ENCODE assay signal across 23 cellular contexts in genomic region chr16:10931133-10931532, GRCh38. TPM values are rescaled to one million over a fixed set of nuclear protein-coding genes. Genes with fewer than 3 reads are reported as not detected.
"Had no signal": no experiment of that assay in that cellular context is flagged by ENCODE, and none has a peak within 500 bp of the region (broad histone marks: within the 10 kb centered on the region; RNA-seq: fewer than 3 reads in every experiment).

No MANE protein-coding gene starts in this region.

- ATAC-seq: activated CD8-positive, alpha-beta T cell treated with anti-CD3 and anti-CD28 coated beads, Interleukin-2, amount 10 ng/mL, durations not matched to agents 7 days and 5 days; activated naive CD4-positive, alpha-beta T cell treated with anti-CD3 and anti-CD28 coated beads, Interleukin-2, amount 50 U/mL, for 72 hours; left lobe of liver; naive thymus-derived CD4-positive, alpha-beta T cell; stimulated activated naive CD8-positive, alpha-beta T cell treated with anti-CD3 and anti-CD28 coated beads, Interleukin-15, amount 100 ng/mL, for 72 hours had no signal

- H3K27ac Mint-ChIP-seq: activated CD8-positive, alpha-beta T cell treated with anti-CD3 and anti-CD28 coated beads, Interleukin-2, amount 10 ng/mL, durations not matched to agents 7 days and 5 days; immature natural killer cell; stimulated activated naive CD8-positive, alpha-beta T cell treated with anti-CD3 and anti-CD28 coated beads, Interleukin-15, amount 100 ng/mL, for 72 hours; T-helper 2 cell treated with Interferon-gamma antibody and Interleukin-4, amounts not matched to agents 5 μg/mL and 100 μg/mL, for 36 hours had no signal

- H3K4me3 Mint-ChIP-seq: activated CD8-positive, alpha-beta T cell treated with anti-CD3 and anti-CD28 coated beads, Interleukin-2, amount 10 ng/mL, durations not matched to agents 7 days and 5 days; immature natural killer cell; naive thymus-derived CD4-positive, alpha-beta T cell; neural crest cell; stimulated activated naive CD8-positive, alpha-beta T cell treated with anti-CD3 and anti-CD28 coated beads, Interleukin-15, amount 100 ng/mL, for 72 hours; T-helper 2 cell treated with Interferon-gamma antibody and Interleukin-4, amounts not matched to agents 5 μg/mL and 100 μg/mL, for 36 hours had no signal

- H3K27me3 Mint-ChIP-seq: naive thymus-derived CD4-positive, alpha-beta T cell; stimulated activated naive CD8-positive, alpha-beta T cell treated with anti-CD3 and anti-CD28 coated beads, Interleukin-15, amount 100 ng/mL, for 72 hours had no signal

- H3K4me2 ChIP-seq: hepatocyte had no signal

- DNase-seq: activated CD4-positive, alpha-beta T cell treated with anti-CD3 and anti-CD28 coated beads, Interleukin-2, amount 50 U/mL, for 1 hour; activated CD4-positive, CD25-positive, alpha-beta regulatory T cell treated with anti-CD3 and anti-CD28 coated beads, Interleukin-2, amount 50 U/mL, for 72 hours; activated CD8-positive, alpha-beta T cell treated with anti-CD3 and anti-CD28 coated beads, Interleukin-2, amount 10 ng/mL, durations not matched to agents 7 days and 5 days; aorta; brain microvascular endothelial cell; caudate nucleus; dermis blood vessel endothelial cell; effector CD8-positive, alpha-beta T cell; foreskin keratinocyte; immature natural killer cell; lower lobe of right lung; naive thymus-derived CD4-positive, alpha-beta T cell; occipital lobe; posterior cingulate gyrus; stimulated activated CD4-positive, alpha-beta T cell treated with anti-CD3 and anti-CD28 coated beads, Interleukin-4, amount 100 ng/mL, for 24 hours; stimulated activated naive CD8-positive, alpha-beta T cell treated with anti-CD3 and anti-CD28 coated beads, Interleukin-15, amount 100 ng/mL, for 72 hours; transverse colon had no signal

- H3K9me3 ChIP-seq: lower lobe of right lung, transverse colon had no signal

- H3K4me1 Mint-ChIP-seq: neural crest cell had no signal

- H3K27ac ChIP-seq: brain microvascular endothelial cell, foreskin keratinocyte, hepatocyte, lower lobe of right lung, transverse colon, VCaP had no signal

- H3K4me1 ChIP-seq: foreskin keratinocyte had no signal

- H2AFZ ChIP-seq: hepatocyte had no signal

- H3K36me3 Mint-ChIP-seq: activated naive CD4-positive, alpha-beta T cell treated with anti-CD3 and anti-CD28 coated beads, Interleukin-2, amount 50 U/mL, for 72 hours had no signal

- H3K9me3 Mint-ChIP-seq: activated naive CD4-positive, alpha-beta T cell treated with anti-CD3 and anti-CD28 coated beads, Interleukin-2, amount 50 U/mL, for 72 hours; immature natural killer cell; neural crest cell; stimulated activated naive CD8-positive, alpha-beta T cell treated with anti-CD3 and anti-CD28 coated beads, Interleukin-15, amount 100 ng/mL, for 72 hours; T-helper 2 cell treated with Interferon-gamma antibody and Interleukin-4, amounts not matched to agents 5 μg/mL and 100 μg/mL, for 36 hours had no signal

- H3K27me3 ChIP-seq: brain microvascular endothelial cell, foreskin keratinocyte, hepatocyte, transverse colon had no signal

- H3K4me3 ChIP-seq: hepatocyte, lower lobe of right lung, transverse colon had no signal

RNA-seq across cellular contexts. Expression of gene CIITA, which starts 54.1 kb away (rescaled TPM):
- total RNA-seq: hepatocyte, neural crest cell had no signal
